In genomic region chr1:46643368-46643775, GRCh38 we compare ENCODE assay signal across 7 cellular contexts. TPM values are rescaled to one million over a fixed set of nuclear protein-coding genes. Genes with fewer than 3 reads are reported as not detected.
A peak's percentile ranks its signal among the peaks of the same experiment; 100 is the strongest.
DNase-seq lines count a peak whose midpoint lies in the region; ATAC-seq and TF ChIP-seq lines count a peak whose summit lies in the region.

No MANE protein-coding gene starts in this region.

- peak overlapping the region; percentile 11 for H2BK5ac ChIP-seq in IMR-90 (ENCODE audit: low read depth, low read length, poor library complexity, severe bottlenecking)

- H3K4me2 ChIP-seq in IMR-90 (ENCODE audit: low read depth, low read length): no peak overlapping the region

- H3K9me3 ChIP-seq in IMR-90 (ENCODE audit: control insufficient read depth, insufficient read depth, low read length) (no peaks in the 10 kb centered on the region), thoracic aorta (no peaks in the 10 kb centered on the region)

- H3K9me1 ChIP-seq in IMR-90 (ENCODE audit: insufficient read depth, low read length): peaks cover 3% of the 10 kb centered on the region; the same call in 1 of the 2 replicates

- intact Hi-C loops in IMR-90 (cut with micrococcal nuclease): no loop called here

- H3K9ac ChIP-seq in IMR-90 (ENCODE audit: low read depth, low read length): no peak overlapping the region

- TF ChIP-seq POLR2A in IMR-90 (IDR thresholded peaks at IDR 0.05; ENCODE audit: low read depth, low read length): no peak

- H2AFZ ChIP-seq in IMR-90 (replicated peaks; ENCODE audit: low read length, poor library complexity): no peak overlapping the region

- no peak overlapping the region for H3K18ac ChIP-seq in IMR-90 (ENCODE audit: low read depth, low read length)

- no peaks in the 10 kb centered on the region for H3K9me3 Mint-ChIP-seq in stimulated activated naive B cell treated with anti-CD40 and anti-IgM and Interleukin-4, amounts not matched to agents 10 μg/mL and 1 μg/mL and 100 μg/mL, for 72 hours

- H3K27ac Mint-ChIP-seq in stimulated activated naive B cell treated with anti-CD40 and anti-IgM and Interleukin-4, amounts not matched to agents 10 μg/mL and 1 μg/mL and 100 μg/mL, for 72 hours: no peak overlapping the region

- no peak overlapping the region for H3K14ac ChIP-seq in IMR-90 (replicated peaks; ENCODE audit: low read depth, low read length)

- H2AK5ac ChIP-seq in IMR-90 (ENCODE audit: low read depth, low read length): no peak overlapping the region

- BruUV-seq in IMR-90 (replicated peaks; lab: Mats Ljungman, UMichigan): no TSS peak

- CTCF ChIA-PET in IMR-90 (lab: Yijun Ruan, JAX): interaction anchor here (1.0 kb wide), 1 partner anchor 23 kb away, joined by 4 read pairs; no protein-coding TSS in a partner anchor

- H3K4me3 ChIP-seq in IMR-90 (ENCODE audit: insufficient read depth, low read depth, low read length) (no peak overlapping the region), thoracic aorta (no peak overlapping the region)

- dilution Hi-C loops in IMR-90 (cut with HindIII; ENCODE audit: low sequenced_read_pairs, unreplicated experiment): no loop called here

- no peak overlapping the region for H2BK20ac ChIP-seq in IMR-90 (ENCODE audit: low read depth, low read length)

- H2BK15ac ChIP-seq in IMR-90 (ENCODE audit: low read depth, low read length): no peak overlapping the region

- ATAC-seq in IMR-90 (ENCODE audit: low read depth) (peak; percentile 97), thoracic aorta (ENCODE audit: insufficient number of reproducible peaks, low FRiP score, low read depth) (no peak), GM19023 (IDR thresholded peaks at IDR 0.05; ENCODE audit: unreplicated experiment) (no peak)
- ATAC-seq in stimulated activated naive B cell treated with anti-CD40 and anti-IgM and Interleukin-4, amounts not matched to agents 10 μg/mL and 1 μg/mL and 100 μg/mL, for 72 hours (replicated peaks): no peak

- peaks cover 31 to 47% of the 10 kb centered on the region in 2 donors for H3K36me3 Mint-ChIP-seq in stimulated activated naive B cell treated with anti-CD40 and anti-IgM and Interleukin-4, amounts not matched to agents 10 μg/mL and 1 μg/mL and 100 μg/mL, for 72 hours

- TF ChIP-seq RAD21 in IMR-90 (IDR thresholded peaks at IDR 0.05; ENCODE audit: low read length): no peak

- H3K27ac ChIP-seq in IMR-90 (ENCODE audit: insufficient read depth, low read length) (no peak overlapping the region), thoracic aorta (peak overlapping the region; percentile 3 to 19)

- 0 out of 4 replicates have a peak, but pooled peaks cover 0 to 3% of the 10 kb centered on the region in 2 experiments for H3K79me1 ChIP-seq in IMR-90 (ENCODE audit: low read depth in 1 of 2, low read length in 2 of 2)

- POLR2A ChIA-PET in IMR-90 (lab: Charles Lee; ENCODE audit: unreplicated experiment): no interaction called here

- no peak overlapping the region for H2BK120ac ChIP-seq in IMR-90 (ENCODE audit: low read depth, low read length)

- H3K4me1 ChIP-seq in IMR-90 (ENCODE audit: control insufficient read depth, insufficient read depth, low read length) (peaks cover 4% of the 10 kb centered on the region; the same call in 1 of the 2 replicates), thoracic aorta (ENCODE audit: control insufficient read depth in 1 of 2, low read depth in 2 of 2) (peaks cover 5 to 18% of the 10 kb centered on the region in 2 donors)

- H2AK9ac ChIP-seq in IMR-90 (replicated peaks; ENCODE audit: low read depth, low read length, poor library complexity): no peak overlapping the region

- no peak overlapping the region for H3K4ac ChIP-seq in IMR-90 (ENCODE audit: low read depth, low read length)

- DNase-seq in IMR-90 (peak; percentile 89), RPMI8226 (peak; percentile 72), foreskin melanocyte (peak; percentile 93), thoracic aorta (ENCODE audit: low spot score) (no peak)
- DNase-seq in stimulated activated CD4-positive, alpha-beta T cell treated with anti-CD3 and anti-CD28 coated beads, Interleukin-12 subunit alpha, Interleukin-12 subunit beta, amount 100 ng/mL, for 4 hours: no peak
- DNase-seq in stimulated activated naive B cell treated with anti-CD40 and anti-IgM and Interleukin-4, amounts not matched to agents 10 μg/mL and 1 μg/mL and 100 μg/mL, for 72 hours: no peak

- in situ Hi-C loops in IMR-90 (cut with MboI; ENCODE audit: low sequenced_read_pairs): no loop called here

- H4K8ac ChIP-seq in IMR-90 (ENCODE audit: low read depth in 2 of 2, low read length in 2 of 2): no peak overlapping the region

- H3K36me3 ChIP-seq in IMR-90 (ENCODE audit: control insufficient read depth, insufficient read depth, low read length) (peaks cover 3% of the 10 kb centered on the region), thoracic aorta (peaks cover 4% of the 10 kb centered on the region)

- no peaks in the 10 kb centered on the region for H3K27me3 ChIP-seq in IMR-90 (ENCODE audit: control insufficient read depth, insufficient read depth, low read length)
- H3K27me3 ChIP-seq in thoracic aorta (replicated peaks; ENCODE audit: insufficient read depth): no peaks in the 10 kb centered on the region

- no peaks in the 10 kb centered on the region for H3K27me3 Mint-ChIP-seq in stimulated activated naive B cell treated with anti-CD40 and anti-IgM and Interleukin-4, amounts not matched to agents 10 μg/mL and 1 μg/mL and 100 μg/mL, for 72 hours

- no peak overlapping the region for H3K56ac ChIP-seq in IMR-90 (ENCODE audit: extremely low read depth, insufficient read depth, low read length)

- no peak for TF ChIP-seq CTCF in IMR-90 (conservative IDR thresholded peaks at IDR 0.05; ENCODE audit: low read depth, low read length)
- no peak for TF ChIP-seq CTCF in thoracic aorta (IDR thresholded peaks at IDR 0.05)

- no peak overlapping the region for H4K91ac ChIP-seq in IMR-90 (ENCODE audit: insufficient read depth, low read depth, low read length)

- peaks cover 0 to 2% of the 10 kb centered on the region in 2 donors for H3K4me1 Mint-ChIP-seq in stimulated activated naive B cell treated with anti-CD40 and anti-IgM and Interleukin-4, amounts not matched to agents 10 μg/mL and 1 μg/mL and 100 μg/mL, for 72 hours

- H3K23ac ChIP-seq in IMR-90 (ENCODE audit: low read depth, low read length): no peak overlapping the region

- no peak overlapping the region for H3K4me3 Mint-ChIP-seq in stimulated activated naive B cell treated with anti-CD40 and anti-IgM and Interleukin-4, amounts not matched to agents 10 μg/mL and 1 μg/mL and 100 μg/mL, for 72 hours

- H4K20me1 ChIP-seq in IMR-90 (ENCODE audit: insufficient read depth, low read length): 0 out of 2 replicates have a peak, but pooled peaks cover 3% of the 10 kb centered on the region

- no peak overlapping the region for H4K5ac ChIP-seq in IMR-90 (ENCODE audit: low read depth, low read length)

TF ChIP-seq in IMR-90, 13 proteins besides CTCF, POLR2A, EP300 and RAD21:
- TF ChIP-seq SMC3 (IDR thresholded peaks at IDR 0.05; ENCODE audit: low read depth, low read length) (no peak), MXI1 (IDR thresholded peaks at IDR 0.05; ENCODE audit: borderline replicate concordance, low read depth, low read length) (no peak), RFX5 (IDR thresholded peaks at IDR 0.05; ENCODE audit: low read depth, low read length) (no peak), RCOR1 (IDR thresholded peaks at IDR 0.05; ENCODE audit: insufficient replicate concordance, low read length) (no peak), NFE2L2 (IDR thresholded peaks at IDR 0.05; ENCODE audit: low read depth, low read length) (no peak), CHD1 (IDR thresholded peaks at IDR 0.05; ENCODE audit: low read depth, low read length) (no peak)

RNA-seq across cellular contexts. Expression of gene ATPAF1, which starts 24.8 kb away (rescaled TPM):
- total RNA-seq in IMR-90 (2012; rRNA removed) (52.2 and 80.3 TPM in 2 replicates), thoracic aorta (10 to 100 TPM; 38.5 to 55.6 TPM)
- 45.4 and 55.5 TPM in 2 replicates for polyA plus RNA-seq in IMR-90 (2012; rRNA removed)
- 19.9 and 67.2 TPM in 2 replicates for polyA plus RNA-seq in IMR-90 (2012; cell fraction: cytosol; rRNA removed)
- 8.4 and 36.0 TPM in 2 replicates for polyA plus RNA-seq in IMR-90 (2012; cell fraction: nucleus; rRNA removed; ENCODE audit: low replicate concordance)

RNA-seq across cellular contexts. Expression of gene MOB3C, which starts 26.8 kb away (rescaled TPM):
- total RNA-seq in IMR-90 (2012; rRNA removed) (6.4 and 7.3 TPM in 2 replicates), thoracic aorta (10 to 100 TPM; 29.5 to 42.3 TPM)
- polyA plus RNA-seq in IMR-90 (2012; rRNA removed): 8.3 and 9.0 TPM in 2 replicates
- 7.2 and 9.7 TPM in 2 replicates for polyA plus RNA-seq in IMR-90 (2012; cell fraction: cytosol; rRNA removed)
- 22.3 and 26.0 TPM in 2 replicates for polyA plus RNA-seq in IMR-90 (2012; cell fraction: nucleus; rRNA removed; ENCODE audit: low replicate concordance)

RNA-seq across cellular contexts. Expression of gene TEX38, which starts 28.3 kb away (rescaled TPM):
- not detected in 2 replicates for total RNA-seq in IMR-90 (2012; rRNA removed)
- polyA plus RNA-seq in IMR-90 (2012; rRNA removed): not detected in 2 replicates
- polyA plus RNA-seq in IMR-90 (2012; cell fraction: cytosol; rRNA removed): not detected in 2 replicates
- 0.23 TPM in 1 of 2 replicates, not detected in the other for polyA plus RNA-seq in IMR-90 (2012; cell fraction: nucleus; rRNA removed; ENCODE audit: low replicate concordance)
- total RNA-seq in thoracic aorta: not detected

RNA-seq across cellular contexts. Expression of gene MKNK1, which starts 39.3 kb away (rescaled TPM):
- total RNA-seq in IMR-90 (2012; rRNA removed): 14.3 and 16.4 TPM in 2 replicates
- polyA plus RNA-seq in IMR-90 (2012; rRNA removed): 32.9 and 35.2 TPM in 2 replicates
- 19.1 and 20.7 TPM in 2 replicates for polyA plus RNA-seq in IMR-90 (2012; cell fraction: cytosol; rRNA removed)
- polyA plus RNA-seq in IMR-90 (2012; cell fraction: nucleus; rRNA removed; ENCODE audit: low replicate concordance): 196 and 231 TPM in 2 replicates
- total RNA-seq in thoracic aorta: 100 to 1,000 TPM in 1 of 2 donors, 10 to 100 TPM in 1; 95.9 to 118 TPM

Comparison
In these comparisons a context has a peak if more than half of its experiments do, and no peak if none do; other contexts are left out.
1. DNase-seq: peak in IMR-90 (single experiment), RPMI8226 (single experiment) and foreskin melanocyte (single experiment); none in thoracic aorta (single experiment), stimulated activated CD4-positive, alpha-beta T cell treated with anti-CD3 and anti-CD28 coated beads, Interleukin-12 subunit alpha, Interleukin-12 subunit beta, amount 100 ng/mL, for 4 hours (single experiment) and stimulated activated naive B cell treated with anti-CD40 and anti-IgM and Interleukin-4, amounts not matched to agents 10 μg/mL and 1 μg/mL and 100 μg/mL, for 72 hours (single experiment).